In genomic region chr12:401235-402126, GRCh38 we compare ENCODE assay signal across 1 cellular context.
TF ChIP-seq lines count a peak whose summit lies in the region.

Gene CCDC77 (plus strand): TSS chr12:401644. CDS start chr12:409384, 7,740 bp downstream.

TF ChIP-seq in K562, 482 proteins besides CTCF, POLR2A, EP300 and RAD21 (continued from another document and continues in another):
- TF ChIP-seq MEIS2 (IDR thresholded peaks at IDR 0.05; ENCODE audit: partially characterized antibody) (no peak), MAFK (IDR thresholded peaks at IDR 0.05; ENCODE audit: low read length) (no peak), KDM5B (IDR thresholded peaks at IDR 0.05; ENCODE audit: insufficient replicate concordance, low read depth, low read length) (peak; percentile 82), MYC (IDR thresholded peaks at IDR 0.05; ENCODE audit: low read depth, low read length) (peak; percentile 36; the same call in 1 of the 2 replicates), MYC (CRISPR knock-in tag; IDR thresholded peaks at IDR 0.05; ENCODE audit: borderline replicate concordance, low read depth) (no peak), PURB (CRISPR knock-in tag; IDR thresholded peaks at IDR 0.05; ENCODE audit: low read depth) (no peak), GABPB1 (CRISPR knock-in tag; IDR thresholded peaks at IDR 0.05) (peak; percentile 30; the same call in 1 of the 2 replicates), CTBP1 (IDR thresholded peaks at IDR 0.05; ENCODE audit: borderline replicate concordance) (peak; percentile 14; the same call in 1 of the 2 replicates), POLR2H (tag; IDR thresholded peaks at IDR 0.05; ENCODE audit: low read depth) (0 out of 2 replicates have a peak, but pooled peaks have one; percentile 28), SP2 (IDR thresholded peaks at IDR 0.05; ENCODE audit: extremely low read depth, low read depth, low read length, poor library complexity, severe bottlenecking) (peak; percentile 20), NR2C1 (IDR thresholded peaks at IDR 0.05) (peak; percentile 67), NR2C1 (tag; IDR thresholded peaks at IDR 0.05) (peak; percentile 78; the same call in 1 of the 2 replicates), ETS1 (conservative IDR thresholded peaks at IDR 0.05; ENCODE audit: control insufficient read depth, low read depth, low read length) (peak; percentile 80; the same call in 1 of the 2 replicates), NBN (IDR thresholded peaks at IDR 0.05; ENCODE audit: low read depth) (peak; percentile 59), EP400 (IDR thresholded peaks at IDR 0.05) (peak; percentile 49; the same call in 1 of the 2 replicates), ELF4 (CRISPR knock-in tag; IDR thresholded peaks at IDR 0.05) (peak; percentile 30; the same call in 1 of the 2 replicates), ESRRA (IDR thresholded peaks at IDR 0.05; ENCODE audit: borderline replicate concordance, low read depth) (peak; percentile 41; the same call in 1 of the 2 replicates), ZNF408 (CRISPR knock-in tag; IDR thresholded peaks at IDR 0.05; ENCODE audit: low read depth) (no peak), SETDB1 (IDR thresholded peaks at IDR 0.05; ENCODE audit: low read length) (no peak), CEBPG (CRISPR knock-in tag; IDR thresholded peaks at IDR 0.05) (no peak), CEBPG (tag; conservative IDR thresholded peaks at IDR 0.05 in 1 of 2, IDR thresholded peaks at IDR 0.05 in 1 of 2) (peak in 1 of 2 experiments; percentile 18; a peak in 1 of 4 replicates), MAZ (CRISPR knock-in tag; conservative IDR thresholded peaks at IDR 0.05 in 1 of 2, IDR thresholded peaks at IDR 0.05 in 1 of 2) (peak; percentile 61 to 62; a peak in 3 of 4 replicates), SMAD1 (IDR thresholded peaks at IDR 0.05; ENCODE audit: low read depth, low read length, partially characterized antibody) (peak; percentile 11), TCFL5 (CRISPR knock-in tag; conservative IDR thresholded peaks at IDR 0.05) (no peak), SIX5 (IDR thresholded peaks at IDR 0.05; ENCODE audit: borderline replicate concordance in 1 of 2, insufficient read depth in 1 of 2, low read depth in 1 of 2, low read length in 2 of 2) (peak; percentile 75 to 81; a peak in 3 of 4 replicates), POLR2AphosphoS5 (IDR thresholded peaks at IDR 0.05; ENCODE audit: control insufficient read depth, insufficient read depth, low read depth, low read length) (peak; percentile 60; the same call in 1 of the 2 replicates), TBP (optimal IDR thresholded peaks at IDR 0.05; ENCODE audit: low read depth, low read length) (peak; percentile 70), SAP30 (IDR thresholded peaks at IDR 0.05; ENCODE audit: borderline replicate concordance, insufficient read depth, low read depth, low read length, poor library complexity, severe bottlenecking) (peak; percentile 82), CHD2 (IDR thresholded peaks at IDR 0.05; ENCODE audit: low read depth, low read length) (peak; percentile 97), FOXA1 (IDR thresholded peaks at IDR 0.05; ENCODE audit: borderline replicate concordance) (no peak), SMARCA4 (IDR thresholded peaks at IDR 0.05) (no peak), REST (CRISPR knock-in tag; IDR thresholded peaks at IDR 0.05; ENCODE audit: low read depth) (peak; percentile 28; the same call in 1 of the 2 replicates), ATF7 (IDR thresholded peaks at IDR 0.05) (peak; percentile 71; the same call in 1 of the 2 replicates), NRF1 (conservative IDR thresholded peaks at IDR 0.05 in 1 of 2, IDR thresholded peaks at IDR 0.05 in 1 of 2) (peak; percentile 83 to 86), FOS (IDR thresholded peaks at IDR 0.05; ENCODE audit: extremely low read depth, insufficient read length) (peak; percentile 83), CHCHD3 (CRISPR knock-in tag; IDR thresholded peaks at IDR 0.05) (0 out of 2 replicates have a peak, but pooled peaks have one; percentile 29), TFAP4 (CRISPR knock-in tag; IDR thresholded peaks at IDR 0.05; ENCODE audit: borderline replicate concordance) (peak; percentile 92), ZNF133 (CRISPR knock-in tag; IDR thresholded peaks at IDR 0.05) (no peak), E2F1 (CRISPR knock-in tag; IDR thresholded peaks at IDR 0.05) (peak; percentile 38; the same call in 1 of the 2 replicates), ATF1 (CRISPR knock-in tag; IDR thresholded peaks at IDR 0.05) (no peak), ATF1 (tag; IDR thresholded peaks at IDR 0.05) (peak; percentile 81), ZHX1 (conservative IDR thresholded peaks at IDR 0.05; ENCODE audit: low read length) (peak; percentile 59; the same call in 1 of the 2 replicates), ZBTB40 (IDR thresholded peaks at IDR 0.05) (0 out of 2 replicates have a peak, but pooled peaks have one; percentile 17), ZBTB40 (CRISPR knock-in tag; IDR thresholded peaks at IDR 0.05) (no peak), CEBPB (tag; IDR thresholded peaks at IDR 0.05) (peak; percentile 84), TARDBP (IDR thresholded peaks at IDR 0.05) (peak; percentile 82; the same call in 1 of the 2 replicates)
